In genomic region chr3:134350266-134350665, GRCh38 we compare ENCODE assay signal across 21 cellular contexts. TPM values are rescaled to one million over a fixed set of nuclear protein-coding genes. Genes with fewer than 3 reads are reported as not detected.
DNase-seq lines count a peak whose midpoint lies in the region; ATAC-seq, FAIRE-seq and TF ChIP-seq lines count a peak whose summit lies in the region.
"Had no signal": no experiment of that assay in that cellular context is flagged by ENCODE, and none has a peak within 500 bp of the region (broad histone marks: within the 10 kb centered on the region; RNA-seq: fewer than 3 reads in every experiment).

No MANE protein-coding gene starts in this region.

- H3K36me3 ChIP-seq in small intestine (ENCODE audit: control insufficient read depth in 2 of 2, insufficient read depth in 2 of 2, low read length in 2 of 2): no peaks in the 10 kb centered on the region

- no peak for FAIRE-seq in small intestine (lab: Jason Lieb, UNC)
- FAIRE-seq: HTR-8/SVneo had no signal

- H3K9me3 ChIP-seq in small intestine (ENCODE audit: control insufficient read depth, low read depth): no peaks in the 10 kb centered on the region

- H3K4me1 ChIP-seq in small intestine (ENCODE audit: control insufficient read depth in 2 of 2, insufficient read depth in 1 of 2, low read depth in 1 of 2, low read length in 1 of 2): peaks cover 2 to 15% of the 10 kb centered on the region in 2 donors

- H3K4me3 ChIP-seq in skin epidermis (no peak overlapping the region), small intestine (ENCODE audit: low read depth in 1 of 2, low read length in 2 of 2) (no peak overlapping the region)

- DNase-seq in stimulated activated naive CD8-positive, alpha-beta T cell treated with anti-CD3 and anti-CD28 coated beads, Interleukin-15, Interleukin-2, amounts not matched to agents 100 U/mL and 50 U/mL, for 24 hours: no peak
- no peak for DNase-seq in stimulated activated naive CD8-positive, alpha-beta T cell treated with anti-CD3 and anti-CD28 coated beads, Interleukin-15, amount 100 ng/mL, for 72 hours
- no peak for DNase-seq in epithelial cell of prostate (ENCODE audit: low read depth, low spot score)
- DNase-seq in small intestine: no peak
- no peak for DNase-seq in effector CD8-positive, alpha-beta T cell (lab: John Stamatoyannopoulos, UW)
- DNase-seq in progenitor cell of endocrine pancreas (ENCODE audit: low spot score, unreplicated experiment): no peak
- no peak for DNase-seq in germinal center (ENCODE audit: low spot score)
- DNase-seq: activated CD4-positive, alpha-beta T cell treated with anti-CD3 and anti-CD28 coated beads for 1 hour; central memory CD4-positive, alpha-beta T cell; DMS153; effector memory CD8-positive, alpha-beta T cell; NCI-H2171; NCI-H69; nephron progenitor cell; SK-N-SH; stimulated activated CD4-positive, alpha-beta T cell treated with anti-CD3 and anti-CD28 coated beads, Interleukin-15, amount 100 ng/mL, for 24 hours had no signal

- ATAC-seq in stimulated activated naive CD8-positive, alpha-beta T cell treated with anti-CD3 and anti-CD28 coated beads, Interleukin-15, Interleukin-2, amounts not matched to agents 100 U/mL and 50 U/mL, for 24 hours: peak; percentile 9
- no peak for ATAC-seq in stimulated activated naive CD8-positive, alpha-beta T cell treated with anti-CD3 and anti-CD28 coated beads, Interleukin-15, amount 100 ng/mL, for 72 hours
- ATAC-seq: activated T-helper 17 cell treated with anti-CD3 and anti-CD28 coated beads, Interleukin-2, amount 50 U/mL, for 72 hours; effector memory CD8-positive, alpha-beta T cell had no signal

- no peaks in the 10 kb centered on the region for H3K27me3 Mint-ChIP-seq in stimulated activated naive CD8-positive, alpha-beta T cell treated with anti-CD3 and anti-CD28 coated beads, Interleukin-15, amount 100 ng/mL, for 72 hours
- H3K27me3 Mint-ChIP-seq in progenitor cell of endocrine pancreas: no peaks in the 10 kb centered on the region

- H3K27ac Mint-ChIP-seq in stimulated activated naive CD8-positive, alpha-beta T cell treated with anti-CD3 and anti-CD28 coated beads, Interleukin-15, amount 100 ng/mL, for 72 hours: no peak overlapping the region
- H3K27ac Mint-ChIP-seq in progenitor cell of endocrine pancreas: no peak overlapping the region
- H3K27ac Mint-ChIP-seq: activated T-helper 17 cell treated with anti-CD3 and anti-CD28 coated beads, Interleukin-2, amount 50 U/mL, for 72 hours; effector memory CD8-positive, alpha-beta T cell; nephron progenitor cell; stimulated activated naive CD8-positive, alpha-beta T cell treated with anti-CD3 and anti-CD28 coated beads, Interleukin-15, Interleukin-2, amounts not matched to agents 100 ng/mL and 50 ng/mL, for 24 hours had no signal

- H3K9me3 Mint-ChIP-seq in stimulated activated naive CD8-positive, alpha-beta T cell treated with anti-CD3 and anti-CD28 coated beads, Interleukin-15, amount 100 ng/mL, for 72 hours: peaks cover 6 to 9% of the 10 kb centered on the region in 2 donors
- H3K9me3 Mint-ChIP-seq in progenitor cell of endocrine pancreas (ENCODE audit: low read depth): peaks cover 9% of the 10 kb centered on the region
- H3K9me3 Mint-ChIP-seq: effector memory CD8-positive, alpha-beta T cell had no signal

- H3K36me3 Mint-ChIP-seq in progenitor cell of endocrine pancreas (ENCODE audit: insufficient read depth): peaks cover 7% of the 10 kb centered on the region

- no peak overlapping the region for H3K4me3 Mint-ChIP-seq in stimulated activated naive CD8-positive, alpha-beta T cell treated with anti-CD3 and anti-CD28 coated beads, Interleukin-15, amount 100 ng/mL, for 72 hours
- no peak overlapping the region for H3K4me3 Mint-ChIP-seq in progenitor cell of endocrine pancreas (ENCODE audit: low read depth)
- H3K4me3 Mint-ChIP-seq: activated T-helper 17 cell treated with anti-CD3 and anti-CD28 coated beads, Interleukin-2, amount 50 U/mL, for 72 hours; effector memory CD8-positive, alpha-beta T cell; nephron progenitor cell; stimulated activated naive CD8-positive, alpha-beta T cell treated with anti-CD3 and anti-CD28 coated beads, Interleukin-15, Interleukin-2, amounts not matched to agents 100 ng/mL and 50 ng/mL, for 24 hours had no signal

- H3K4me1 Mint-ChIP-seq in stimulated activated naive CD8-positive, alpha-beta T cell treated with anti-CD3 and anti-CD28 coated beads, Interleukin-15, amount 100 ng/mL, for 72 hours: no peaks in the 10 kb centered on the region
- peaks cover 14% of the 10 kb centered on the region for H3K4me1 Mint-ChIP-seq in progenitor cell of endocrine pancreas (ENCODE audit: low read depth)

- H3K27me3 ChIP-seq in small intestine (ENCODE audit: control insufficient read depth in 2 of 2, insufficient read depth in 2 of 2, low read length in 2 of 2): no peaks in the 10 kb centered on the region

- 80 to 92% (median 85%) methylated on average over 3 of the region's 3 CpGs for WGBS in small intestine, 3 donors

- no peak for TF ChIP-seq CTCF in progenitor cell of endocrine pancreas (IDR thresholded peaks at IDR 0.05; ENCODE audit: unreplicated experiment)

- H3K27ac ChIP-seq in epithelial cell of prostate (peak overlapping the region; percentile 99), skin epidermis (peak overlapping the region in 14 of 21 experiments; percentile 3 to 81 (median 61)), small intestine (ENCODE audit: low read depth in 1 of 2, low read length in 1 of 2) (peak overlapping the region in 1 of 2 donors; percentile 65)
- H3K27ac ChIP-seq: C4-2B had no signal

RNA-seq across cellular contexts. Expression of gene AMOTL2, which starts 24.0 kb away (rescaled TPM):
- 10 to 100 TPM in 1 of 3 donors, 1 to 10 TPM in 2; 6.7 to 11.5 (median 9.2) TPM for polyA plus RNA-seq in small intestine
- total RNA-seq in progenitor cell of endocrine pancreas: 93.2 and 94.4 TPM in 2 replicates
- total RNA-seq: activated T-helper 17 cell treated with anti-CD3 and anti-CD28 coated beads, Interleukin-2, amount 50 U/mL, for 72 hours had no signal
